In the genomic region with DNA sequence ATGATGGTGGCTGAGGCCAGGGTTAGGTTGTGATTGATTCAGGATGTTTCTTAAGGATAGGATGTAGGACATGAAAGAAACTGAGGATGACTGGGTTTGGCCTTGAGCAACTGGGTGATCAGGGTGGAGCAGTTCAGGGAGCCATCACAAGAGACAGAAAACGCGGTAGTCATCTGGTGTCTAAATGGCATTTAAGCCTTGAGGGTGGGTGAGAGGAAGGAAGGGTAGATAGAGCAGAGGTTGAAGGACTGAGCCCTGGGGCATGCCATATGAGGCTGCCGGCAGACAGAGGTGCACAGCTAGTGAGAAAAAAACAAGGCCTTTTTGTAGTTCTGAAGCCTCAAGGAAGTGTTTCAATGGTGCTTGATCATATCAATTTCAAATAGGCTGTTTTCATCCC, we compare ENCODE assay signal across 2 cellular contexts.
TF ChIP-seq lines count a peak whose summit lies in the region.

No MANE protein-coding gene starts in this region.

TF ChIP-seq in GM23338, 12 proteins besides CTCF, POLR2A, EP300 and RAD21 (continues in another document):
- TF ChIP-seq, protein P1, sequence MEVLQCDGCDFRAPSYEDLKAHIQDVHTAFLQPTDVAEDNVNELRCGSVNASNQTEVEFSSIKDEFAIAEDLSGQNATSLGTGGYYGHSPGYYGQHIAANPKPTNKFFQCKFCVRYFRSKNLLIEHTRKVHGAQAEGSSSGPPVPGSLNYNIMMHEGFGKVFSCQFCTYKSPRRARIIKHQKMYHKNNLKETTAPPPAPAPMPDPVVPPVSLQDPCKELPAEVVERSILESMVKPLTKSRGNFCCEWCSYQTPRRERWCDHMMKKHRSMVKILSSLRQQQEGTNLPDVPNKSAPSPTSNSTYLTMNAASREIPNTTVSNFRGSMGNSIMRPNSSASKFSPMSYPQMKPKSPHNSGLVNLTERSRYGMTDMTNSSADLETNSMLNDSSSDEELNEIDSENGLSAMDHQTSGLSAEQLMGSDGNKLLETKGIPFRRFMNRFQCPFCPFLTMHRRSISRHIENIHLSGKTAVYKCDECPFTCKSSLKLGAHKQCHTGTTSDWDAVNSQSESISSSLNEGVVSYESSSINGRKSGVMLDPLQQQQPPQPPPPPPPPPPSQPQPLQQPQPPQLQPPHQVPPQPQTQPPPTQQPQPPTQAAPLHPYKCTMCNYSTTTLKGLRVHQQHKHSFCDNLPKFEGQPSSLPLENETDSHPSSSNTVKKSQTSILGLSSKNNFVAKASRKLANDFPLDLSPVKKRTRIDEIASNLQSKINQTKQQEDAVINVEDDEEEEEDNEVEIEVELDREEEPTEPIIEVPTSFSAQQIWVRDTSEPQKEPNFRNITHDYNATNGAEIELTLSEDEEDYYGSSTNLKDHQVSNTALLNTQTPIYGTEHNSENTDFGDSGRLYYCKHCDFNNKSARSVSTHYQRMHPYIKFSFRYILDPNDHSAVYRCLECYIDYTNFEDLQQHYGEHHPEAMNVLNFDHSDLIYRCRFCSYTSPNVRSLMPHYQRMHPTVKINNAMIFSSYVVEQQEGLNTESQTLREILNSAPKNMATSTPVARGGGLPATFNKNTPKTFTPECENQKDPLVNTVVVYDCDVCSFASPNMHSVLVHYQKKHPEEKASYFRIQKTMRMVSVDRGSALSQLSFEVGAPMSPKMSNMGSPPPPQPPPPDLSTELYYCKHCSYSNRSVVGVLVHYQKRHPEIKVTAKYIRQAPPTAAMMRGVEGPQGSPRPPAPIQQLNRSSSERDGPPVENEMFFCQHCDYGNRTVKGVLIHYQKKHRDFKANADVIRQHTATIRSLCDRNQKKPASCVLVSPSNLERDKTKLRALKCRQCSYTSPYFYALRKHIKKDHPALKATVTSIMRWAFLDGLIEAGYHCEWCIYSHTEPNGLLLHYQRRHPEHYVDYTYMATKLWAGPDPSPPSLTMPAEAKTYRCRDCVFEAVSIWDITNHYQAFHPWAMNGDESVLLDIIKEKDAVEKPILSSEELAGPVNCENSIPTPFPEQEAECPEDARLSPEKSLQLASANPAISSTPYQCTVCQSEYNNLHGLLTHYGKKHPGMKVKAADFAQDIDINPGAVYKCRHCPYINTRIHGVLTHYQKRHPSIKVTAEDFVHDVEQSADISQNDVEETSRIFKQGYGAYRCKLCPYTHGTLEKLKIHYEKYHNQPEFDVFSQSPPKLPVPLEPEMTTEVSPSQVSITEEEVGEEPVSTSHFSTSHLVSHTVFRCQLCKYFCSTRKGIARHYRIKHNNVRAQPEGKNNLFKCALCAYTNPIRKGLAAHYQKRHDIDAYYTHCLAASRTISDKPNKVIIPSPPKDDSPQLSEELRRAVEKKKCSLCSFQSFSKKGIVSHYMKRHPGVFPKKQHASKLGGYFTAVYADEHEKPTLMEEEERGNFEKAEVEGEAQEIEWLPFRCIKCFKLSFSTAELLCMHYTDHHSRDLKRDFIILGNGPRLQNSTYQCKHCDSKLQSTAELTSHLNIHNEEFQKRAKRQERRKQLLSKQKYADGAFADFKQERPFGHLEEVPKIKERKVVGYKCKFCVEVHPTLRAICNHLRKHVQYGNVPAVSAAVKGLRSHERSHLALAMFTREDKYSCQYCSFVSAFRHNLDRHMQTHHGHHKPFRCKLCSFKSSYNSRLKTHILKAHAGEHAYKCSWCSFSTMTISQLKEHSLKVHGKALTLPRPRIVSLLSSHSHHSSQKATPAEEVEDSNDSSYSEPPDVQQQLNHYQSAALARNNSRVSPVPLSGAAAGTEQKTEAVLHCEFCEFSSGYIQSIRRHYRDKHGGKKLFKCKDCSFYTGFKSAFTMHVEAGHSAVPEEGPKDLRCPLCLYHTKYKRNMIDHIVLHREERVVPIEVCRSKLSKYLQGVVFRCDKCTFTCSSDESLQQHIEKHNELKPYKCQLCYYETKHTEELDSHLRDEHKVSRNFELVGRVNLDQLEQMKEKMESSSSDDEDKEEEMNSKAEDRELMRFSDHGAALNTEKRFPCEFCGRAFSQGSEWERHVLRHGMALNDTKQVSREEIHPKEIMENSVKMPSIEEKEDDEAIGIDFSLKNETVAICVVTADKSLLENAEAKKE (CRISPR knock-in tag; IDR thresholded peaks at IDR 0.05): no peak
- TF ChIP-seq ZNF114 (CRISPR knock-in tag; IDR thresholded peaks at IDR 0.05): no peak
- TF ChIP-seq EZH2phosphoT487 (IDR thresholded peaks at IDR 0.05; ENCODE audit: unreplicated experiment): no peak
- no peak for TF ChIP-seq STAT1 (IDR thresholded peaks at IDR 0.05; ENCODE audit: unreplicated experiment)
- TF ChIP-seq ZNF331 (CRISPR knock-in tag; IDR thresholded peaks at IDR 0.05; ENCODE audit: low read depth): no peak
- TF ChIP-seq CREB1 (CRISPR knock-in tag; IDR thresholded peaks at IDR 0.05; ENCODE audit: low read depth): no peak
- no peak for TF ChIP-seq NANOG (IDR thresholded peaks at IDR 0.05; ENCODE audit: borderline replicate concordance)
- TF ChIP-seq EZH2 (IDR thresholded peaks at IDR 0.05; ENCODE audit: low read depth, unreplicated experiment): no peak
- TF ChIP-seq JUNB (IDR thresholded peaks at IDR 0.05; ENCODE audit: unreplicated experiment): no peak
- TF ChIP-seq, protein P2, sequence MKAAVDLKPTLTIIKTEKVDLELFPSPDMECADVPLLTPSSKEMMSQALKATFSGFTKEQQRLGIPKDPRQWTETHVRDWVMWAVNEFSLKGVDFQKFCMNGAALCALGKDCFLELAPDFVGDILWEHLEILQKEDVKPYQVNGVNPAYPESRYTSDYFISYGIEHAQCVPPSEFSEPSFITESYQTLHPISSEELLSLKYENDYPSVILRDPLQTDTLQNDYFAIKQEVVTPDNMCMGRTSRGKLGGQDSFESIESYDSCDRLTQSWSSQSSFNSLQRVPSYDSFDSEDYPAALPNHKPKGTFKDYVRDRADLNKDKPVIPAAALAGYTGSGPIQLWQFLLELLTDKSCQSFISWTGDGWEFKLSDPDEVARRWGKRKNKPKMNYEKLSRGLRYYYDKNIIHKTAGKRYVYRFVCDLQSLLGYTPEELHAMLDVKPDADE (IDR thresholded peaks at IDR 0.05): no peak

TF ChIP-seq in K562, 482 proteins besides CTCF, POLR2A, EP300 and RAD21:
- TF ChIP-seq ZNF830 (CRISPR knock-in tag; IDR thresholded peaks at IDR 0.05) (no peak), FUS (optimal IDR thresholded peaks at IDR 0.05; ENCODE audit: low read depth, low read length) (no peak), HIVEP1 (CRISPR knock-in tag; IDR thresholded peaks at IDR 0.05) (no peak), MXI1 (IDR thresholded peaks at IDR 0.05; ENCODE audit: low read depth, low read length) (no peak), GATA2 (CRISPR knock-in tag; IDR thresholded peaks at IDR 0.05) (no peak), NCOA4 (IDR thresholded peaks at IDR 0.05; ENCODE audit: partially characterized antibody) (no peak), NFE2L1 (tag; IDR thresholded peaks at IDR 0.05; ENCODE audit: borderline replicate concordance, low read depth) (no peak), ZNF197 (CRISPR knock-in tag; IDR thresholded peaks at IDR 0.05; ENCODE audit: low read depth) (no peak), SNIP1 (IDR thresholded peaks at IDR 0.05; ENCODE audit: low read depth) (no peak), TCF7 (IDR thresholded peaks at IDR 0.05; ENCODE audit: borderline replicate concordance) (no peak), SMARCA5 (IDR thresholded peaks at IDR 0.05) (no peak), POLR3A (IDR thresholded peaks at IDR 0.05; ENCODE audit: borderline replicate concordance, extremely low read depth, insufficient read depth, insufficient read length) (no peak), ZNF24 (IDR thresholded peaks at IDR 0.05) (no peak), NFRKB (IDR thresholded peaks at IDR 0.05; ENCODE audit: low read depth) (no peak), ZNF133 (CRISPR knock-in tag; IDR thresholded peaks at IDR 0.05) (no peak)
- TF ChIP-seq, protein P3, sequence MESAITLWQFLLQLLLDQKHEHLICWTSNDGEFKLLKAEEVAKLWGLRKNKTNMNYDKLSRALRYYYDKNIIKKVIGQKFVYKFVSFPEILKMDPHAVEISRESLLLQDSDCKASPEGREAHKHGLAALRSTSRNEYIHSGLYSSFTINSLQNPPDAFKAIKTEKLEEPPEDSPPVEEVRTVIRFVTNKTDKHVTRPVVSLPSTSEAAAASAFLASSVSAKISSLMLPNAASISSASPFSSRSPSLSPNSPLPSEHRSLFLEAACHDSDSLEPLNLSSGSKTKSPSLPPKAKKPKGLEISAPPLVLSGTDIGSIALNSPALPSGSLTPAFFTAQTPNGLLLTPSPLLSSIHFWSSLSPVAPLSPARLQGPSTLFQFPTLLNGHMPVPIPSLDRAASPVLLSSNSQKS (CRISPR knock-in tag; IDR thresholded peaks at IDR 0.05): no peak
TF ChIP-seq in K562: peak in this region for 0.
